Comparison of ENCODE assay signal across 10 cellular contexts in genomic region chr1:52707927-52708655, GRCh38. TPM values are rescaled to one million over a fixed set of nuclear protein-coding genes. Genes with fewer than 3 reads are reported as not detected.
DNase-seq lines count a peak whose midpoint lies in the region; ATAC-seq and TF ChIP-seq lines count a peak whose summit lies in the region.
"Had no signal": no experiment of that assay in that cellular context is flagged by ENCODE, and none has a peak within 500 bp of the region (broad histone marks: within the 10 kb centered on the region; RNA-seq: fewer than 3 reads in every experiment).

No MANE protein-coding gene starts in this region.

- H3K4me1 Mint-ChIP-seq in neural crest cell: peaks cover 5% of the 10 kb centered on the region
- peaks cover 8% of the 10 kb centered on the region for H3K4me1 Mint-ChIP-seq in activated T-cell treated with anti-CD3 and anti-CD28 coated beads, Interleukin-2, amount 50 U/mL, for 72 hours (ENCODE audit: low read depth)

- no peak overlapping the region for H3K4me3 Mint-ChIP-seq in neural crest cell
- H3K4me3 Mint-ChIP-seq in activated T-cell treated with anti-CD3 and anti-CD28 coated beads, Interleukin-2, amount 50 U/mL, for 72 hours: no peak overlapping the region
- H3K4me3 Mint-ChIP-seq: natural killer cell had no signal

- in situ Hi-C loops in Caki2 (cut with HindIII; ENCODE audit: low pct_unique_long_range_greater_than_20kb, low sequenced_read_pairs): no loop called here

- H3K36me3 Mint-ChIP-seq in neural crest cell (ENCODE audit: low read depth): no peaks in the 10 kb centered on the region
- no peaks in the 10 kb centered on the region for H3K36me3 Mint-ChIP-seq in activated T-cell treated with anti-CD3 and anti-CD28 coated beads, Interleukin-2, amount 50 U/mL, for 72 hours (ENCODE audit: insufficient read depth in 2 of 2)
- H3K36me3 Mint-ChIP-seq: natural killer cell had no signal

- no peak overlapping the region for H3K4me3 ChIP-seq in choroid plexus epithelial cell (ENCODE audit: low read depth, low read length)

- peak overlapping the region; percentile 2 for H3K27ac Mint-ChIP-seq in neural crest cell (ENCODE audit: unreplicated experiment)
- H3K27ac Mint-ChIP-seq in activated T-cell treated with anti-CD3 and anti-CD28 coated beads, Interleukin-2, amount 50 U/mL, for 72 hours: no peak overlapping the region
- H3K27ac Mint-ChIP-seq: natural killer cell had no signal

- TF ChIP-seq CTCF in choroid plexus epithelial cell (conservative IDR thresholded peaks at IDR 0.05; ENCODE audit: low read depth, low read length): no peak
- TF ChIP-seq CTCF in neural crest cell (conservative IDR thresholded peaks at IDR 0.05): no peak

- DNase-seq in Caki2 (ENCODE audit: low read depth) (peak; percentile 23), MV-4-11 (lab: John Stamatoyannopoulos, UW) (peak; percentile 64), choroid plexus epithelial cell (ENCODE audit: low read depth) (peak; percentile 33), neural crest cell (ENCODE audit: low read depth, low spot score) (no peak), SIG-M5 (lab: John Stamatoyannopoulos, UW) (no peak), NAMALWA (ENCODE audit: low spot score) (no peak), HuH-7.5 (ENCODE audit: low spot score) (no peak)
- no peak for DNase-seq in activated T-cell treated with anti-CD3 and anti-CD28 coated beads, Interleukin-2, amount 50 U/mL, for 72 hours
- DNase-seq: glutamatergic neuron, natural killer cell had no signal

- ATAC-seq in activated T-cell treated with anti-CD3 and anti-CD28 coated beads, Interleukin-2, amount 50 U/mL, for 72 hours (replicated peaks in 1 of 2): no peak
- ATAC-seq: natural killer cell had no signal

- H3K27me3 Mint-ChIP-seq in neural crest cell (ENCODE audit: low read depth): peaks cover 15% of the 10 kb centered on the region
- H3K27me3 Mint-ChIP-seq in activated T-cell treated with anti-CD3 and anti-CD28 coated beads, Interleukin-2, amount 50 U/mL, for 72 hours (ENCODE audit: low read depth): no peaks in the 10 kb centered on the region

- H3K9me3 Mint-ChIP-seq in neural crest cell: no peaks in the 10 kb centered on the region
- no peaks in the 10 kb centered on the region for H3K9me3 Mint-ChIP-seq in activated T-cell treated with anti-CD3 and anti-CD28 coated beads, Interleukin-2, amount 50 U/mL, for 72 hours
- H3K9me3 Mint-ChIP-seq: natural killer cell had no signal

RNA-seq across cellular contexts. Expression of gene COA7, which starts 9.9 kb away (rescaled TPM):
- 10.6 and 12.3 TPM in 2 replicates for total RNA-seq in Caki2 (2014; rRNA removed; shearing (Covaris generic); ENCODE audit: low replicate concordance)
- total RNA-seq in neural crest cell: 35.0 and 38.9 TPM in 2 replicates
- 10 to 100 TPM; 13.8 to 20.4 TPM for total RNA-seq in activated T-cell treated with anti-CD3 and anti-CD28 coated beads, Interleukin-2, amount 50 U/mL, for 72 hours

RNA-seq across cellular contexts. Expression of gene ZYG11B, which starts 18.2 kb away (rescaled TPM):
- 6.6 and 14.7 TPM in 2 replicates for total RNA-seq in Caki2 (2014; rRNA removed; shearing (Covaris generic); ENCODE audit: low replicate concordance)
- total RNA-seq in neural crest cell: 39.3 and 39.5 TPM in 2 replicates
- 10 to 100 TPM; 13.4 to 13.9 TPM for total RNA-seq in activated T-cell treated with anti-CD3 and anti-CD28 coated beads, Interleukin-2, amount 50 U/mL, for 72 hours

Comparison
In these comparisons a context has a peak if more than half of its experiments do, and no peak if none do; other contexts are left out.
1. DNase-seq: peak in Caki2 (single experiment), MV-4-11 (single experiment) and choroid plexus epithelial cell (single experiment); none in neural crest cell (single experiment), SIG-M5 (single experiment), NAMALWA (single experiment), HuH-7.5 (single experiment) and activated T-cell treated with anti-CD3 and anti-CD28 coated beads, Interleukin-2, amount 50 U/mL, for 72 hours (0 of 2).